7 cellular contexts compared by ENCODE assay signal in the genomic region with DNA sequence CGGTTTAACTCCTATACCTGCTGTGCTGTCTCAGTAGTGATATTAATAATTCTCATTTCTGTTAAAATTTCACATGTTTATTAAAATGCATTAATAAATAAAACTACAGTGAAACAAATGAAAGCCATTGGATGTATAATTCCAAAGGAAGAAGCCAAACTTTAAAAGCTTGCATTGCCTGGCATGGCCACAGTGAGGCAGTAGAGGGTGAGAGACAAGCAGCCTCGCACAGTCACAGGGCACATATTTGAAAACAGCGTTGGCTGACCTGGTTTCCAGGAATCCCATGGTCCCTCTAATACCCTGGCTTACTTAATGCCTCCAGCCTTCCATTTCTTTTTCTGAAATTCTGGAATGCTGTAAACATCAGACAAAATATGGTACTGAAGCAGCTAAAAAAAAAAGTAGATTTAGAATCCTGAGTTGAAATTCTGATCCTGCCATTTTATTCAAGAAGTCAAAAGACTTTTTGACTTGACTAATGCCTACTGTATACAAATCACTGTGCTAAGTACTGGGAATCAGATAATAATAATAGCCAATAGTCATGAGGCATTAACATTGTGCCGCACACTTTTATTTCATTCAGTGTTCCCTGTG.
A peak's percentile ranks its signal among the peaks of the same experiment; 100 is the strongest.
DNase-seq lines count a peak whose midpoint lies in the region; ATAC-seq and TF ChIP-seq lines count a peak whose summit lies in the region.

No MANE protein-coding gene starts in this region.

- TF ChIP-seq CTCF in GM12864 (IDR thresholded peaks at IDR 0.05; ENCODE audit: low read depth, low read length, missing control alignments) (peak; percentile 91), NB4 (IDR thresholded peaks at IDR 0.05; ENCODE audit: low read depth, low read length) (peak; percentile 87), astrocyte of the cerebellum (IDR thresholded peaks at IDR 0.05; ENCODE audit: low read depth, low read length, missing control alignments) (peak; percentile 95)

- no peak for DNase-seq in GM12864 (ENCODE audit: low read depth)
- peak; percentile 64 for DNase-seq in NB4 (ENCODE audit: low read depth)
- peak; percentile 18 for DNase-seq in T-helper 22 cell (ENCODE audit: low read depth)
- no peak for DNase-seq in astrocyte of the cerebellum (ENCODE audit: low read depth)
- DNase-seq in hypothalamus (lab: John Stamatoyannopoulos, UW) = peak in 33 of 51 donors; percentile 13 to 71 (median 45)
- peak; percentile 28 to 49 for DNase-seq in stimulated activated CD4-positive, alpha-beta T cell treated with anti-CD3 and anti-CD28 coated beads, Interleukin-15, amount 100 ng/mL, for 1 hour (ENCODE audit: low read depth in 1 of 2, low spot score in 1 of 2)

- in situ Hi-C loops in astrocyte of the cerebellum (cut with HindIII; ENCODE audit: low sequenced_read_pairs) = loop anchor here (5.0 kb wide), 1 partner anchor 192 kb away; a partner anchor contains a TSS

- TF ChIP-seq POLR2A in NB4 (IDR thresholded peaks at IDR 0.05; ENCODE audit: extremely low read depth, insufficient read length) = no peak

- ATAC-seq in GM19463 (IDR thresholded peaks at IDR 0.05; ENCODE audit: unreplicated experiment) = no peak

- H3K4me3 ChIP-seq in GM12864 (ENCODE audit: low read depth, low read length) (no peak overlapping the region), NB4 (ENCODE audit: low read depth, low read length) (no peak overlapping the region), astrocyte of the cerebellum (ENCODE audit: low read depth, low read length) (no peak overlapping the region)

Comparison
In these comparisons a context has a peak if more than half of its experiments do, and no peak if none do; other contexts are left out.
1. DNase-seq: peak in NB4 (single experiment), T-helper 22 cell (single experiment), hypothalamus (33 of 51) and stimulated activated CD4-positive, alpha-beta T cell treated with anti-CD3 and anti-CD28 coated beads, Interleukin-15, amount 100 ng/mL, for 1 hour (2 of 2); none in GM12864 (single experiment) and astrocyte of the cerebellum (single experiment).
2. Peak in every context shown above with its lines, with median percentiles within 50 percentile points of each other: CTCF ChIP-seq.